In the genomic region with DNA sequence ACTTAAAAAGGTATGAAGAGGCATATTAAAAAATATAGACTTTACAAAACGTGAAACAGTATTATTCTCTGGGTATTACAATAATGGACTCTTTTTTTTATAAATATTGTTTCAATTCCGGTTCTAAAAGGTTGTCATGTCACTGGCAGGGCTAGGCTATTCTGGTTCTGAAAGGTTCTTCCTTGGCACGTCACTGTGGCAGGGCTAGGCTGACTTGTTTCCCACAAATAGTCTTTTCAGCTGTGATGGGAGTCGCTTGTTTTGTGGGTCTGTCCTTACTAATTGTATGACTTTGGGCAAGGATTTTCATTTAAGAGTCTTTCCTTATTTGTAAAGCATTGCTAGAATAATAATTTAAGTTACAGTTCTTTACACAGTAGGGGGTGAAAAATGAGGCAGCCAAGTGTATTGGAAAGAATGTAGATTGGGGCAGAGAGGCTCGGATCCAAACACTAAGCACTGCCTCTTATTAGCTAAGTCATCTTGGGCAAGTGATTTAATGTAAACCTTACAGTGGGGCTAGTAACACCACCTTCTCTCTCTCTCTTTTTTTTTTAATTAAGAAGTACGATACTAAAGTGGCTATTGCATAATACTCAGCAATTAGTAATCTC, we compare ENCODE assay signal across 2 cellular contexts.
A peak's percentile ranks its signal among the peaks of the same experiment; 100 is the strongest.
TF ChIP-seq lines count a peak whose summit lies in the region.

No MANE protein-coding gene starts in this region.

TF ChIP-seq in HepG2, 621 proteins besides CTCF, POLR2A, EP300 and RAD21:
- TF ChIP-seq CEBPB (IDR thresholded peaks at IDR 0.05; ENCODE audit: borderline replicate concordance, low read depth, low read length), result peak; percentile 45; the same call in 1 of the 2 replicates
- no peak for TF ChIP-seq PHF8 (CRISPR knock-in tag; IDR thresholded peaks at IDR 0.05)

TF ChIP-seq in K562, 482 proteins besides CTCF, POLR2A, EP300 and RAD21:
- peak; percentile 30; the same call in 1 of the 2 replicates for TF ChIP-seq CEBPB (tag; IDR thresholded peaks at IDR 0.05)
- no peak for TF ChIP-seq CEBPG (CRISPR knock-in tag; IDR thresholded peaks at IDR 0.05)
- TF ChIP-seq CEBPG (tag; conservative IDR thresholded peaks at IDR 0.05 in 1 of 2, IDR thresholded peaks at IDR 0.05 in 1 of 2), result peak in 1 of 2 experiments; percentile 64; a peak in 1 of 4 replicates
- TF ChIP-seq SMARCA4 (IDR thresholded peaks at IDR 0.05), result no peak
